ENCODE assay signal across 10 cellular contexts in the genomic region with DNA sequence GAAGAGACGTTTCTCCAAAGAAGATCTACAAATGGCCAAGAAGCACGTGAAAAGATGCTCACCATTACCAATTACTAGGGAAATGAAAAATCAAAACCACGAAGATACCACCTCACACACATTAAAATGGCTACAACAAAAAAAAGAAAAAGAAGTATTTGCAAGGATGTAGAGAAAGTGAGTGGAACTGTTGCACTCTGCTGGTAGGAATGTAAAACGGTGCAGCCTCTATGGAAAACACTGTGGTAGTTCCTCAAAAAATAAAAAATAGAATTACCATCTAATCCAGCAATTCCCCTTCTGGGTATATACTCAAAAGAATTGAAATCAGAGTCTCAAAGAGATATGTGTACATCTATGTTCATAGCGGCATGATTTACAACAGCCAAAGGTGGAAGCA.
A peak's percentile ranks its signal among the peaks of the same experiment; 100 is the strongest.
DNase-seq lines count a peak whose midpoint lies in the region; ATAC-seq and TF ChIP-seq lines count a peak whose summit lies in the region.
"Had no signal": no experiment of that assay in that cellular context is flagged by ENCODE, and none has a peak within 500 bp of the region (broad histone marks: within the 10 kb centered on the region; RNA-seq: fewer than 3 reads in every experiment).

No MANE protein-coding gene starts in this region.

- no peak for ATAC-seq in heart right ventricle
- ATAC-seq in left ventricle myocardium superior: no peak
- ATAC-seq in activated T-helper 17 cell treated with anti-CD3 and anti-CD28 coated beads, Interleukin-2, amount 50 U/mL, for 72 hours (replicated peaks): no peak
- no peak for ATAC-seq in upper lobe of right lung
- no peak for ATAC-seq in GM19324 (IDR thresholded peaks at IDR 0.05; ENCODE audit: low FRiP score, unreplicated experiment)

- 63 to 70% methylated on average over 5 of the region's 5 CpGs for WGBS in heart right ventricle, 2 donors

- H3K9me2 ChIP-seq in Karpas-422 (replicated peaks; ENCODE audit: insufficient read depth, low read length): no peaks in the 10 kb centered on the region

- no peak for DNase-seq in heart right ventricle
- DNase-seq in left ventricle myocardium superior: no peak
- DNase-seq in glomerular visceral epithelial cell (ENCODE audit: extremely low spot score): peak; percentile 6
- no peak for DNase-seq in upper lobe of right lung
- DNase-seq in Karpas-422: no peak
- DNase-seq in D341Med (ENCODE audit: low spot score): no peak
- DNase-seq: CD4-positive, alpha-beta T cell; posterior cingulate gyrus had no signal

- H3K4me3 Mint-ChIP-seq in activated T-helper 17 cell treated with anti-CD3 and anti-CD28 coated beads, Interleukin-2, amount 50 U/mL, for 72 hours: no peak overlapping the region
- H3K4me3 Mint-ChIP-seq: CD4-positive, alpha-beta T cell had no signal

- no peak overlapping the region for H3K27ac ChIP-seq in heart right ventricle
- H3K27ac ChIP-seq in upper lobe of right lung: no peak overlapping the region
- H3K27ac ChIP-seq in Karpas-422 (ENCODE audit: low read length): no peak overlapping the region

- H3K4me1 ChIP-seq in heart right ventricle: no peaks in the 10 kb centered on the region
- H3K4me1 ChIP-seq in upper lobe of right lung: no peaks in the 10 kb centered on the region
- no peaks in the 10 kb centered on the region for H3K4me1 ChIP-seq in Karpas-422 (ENCODE audit: low read length)

- H3K9me3 ChIP-seq in heart right ventricle (peaks cover 0 to 25% (median 10%) of the 10 kb centered on the region in 11 donors), upper lobe of right lung (no peaks in the 10 kb centered on the region), Karpas-422 (ENCODE audit: low read length) (no peaks in the 10 kb centered on the region)

- no peak overlapping the region for H2AFZ ChIP-seq in Karpas-422 (ENCODE audit: low read length)

- no peaks in the 10 kb centered on the region for H3K27me3 Mint-ChIP-seq in activated T-helper 17 cell treated with anti-CD3 and anti-CD28 coated beads, Interleukin-2, amount 50 U/mL, for 72 hours
- H3K27me3 Mint-ChIP-seq: CD4-positive, alpha-beta T cell had no signal

- H3K4me2 ChIP-seq in Karpas-422 (ENCODE audit: low read depth, low read length, poor library complexity, severe bottlenecking): no peak overlapping the region

- intact Hi-C loops in heart right ventricle (cut with DNase I): no loop called here
- intact Hi-C loops in left ventricle myocardium superior (cut with micrococcal nuclease): no loop called here
- intact Hi-C loops in upper lobe of right lung (cut with DNase I): no loop called here

- no peaks in the 10 kb centered on the region for H3K79me2 ChIP-seq in Karpas-422 (ENCODE audit: low read length)

- peaks cover 18% of the 10 kb centered on the region for H3K36me3 Mint-ChIP-seq in activated T-helper 17 cell treated with anti-CD3 and anti-CD28 coated beads, Interleukin-2, amount 50 U/mL, for 72 hours (ENCODE audit: low read depth)

- no peaks in the 10 kb centered on the region for H3K9me3 Mint-ChIP-seq in activated T-helper 17 cell treated with anti-CD3 and anti-CD28 coated beads, Interleukin-2, amount 50 U/mL, for 72 hours
- H3K9me3 Mint-ChIP-seq: CD4-positive, alpha-beta T cell had no signal

- H3K27me3 ChIP-seq in heart right ventricle (no peaks in the 10 kb centered on the region), upper lobe of right lung (no peaks in the 10 kb centered on the region), Karpas-422 (ENCODE audit: low read length) (no peaks in the 10 kb centered on the region)

- H3K27ac Mint-ChIP-seq in activated T-helper 17 cell treated with anti-CD3 and anti-CD28 coated beads, Interleukin-2, amount 50 U/mL, for 72 hours: peak overlapping the region; percentile 33
- H3K27ac Mint-ChIP-seq: CD4-positive, alpha-beta T cell had no signal

- H3K4me1 Mint-ChIP-seq in activated T-helper 17 cell treated with anti-CD3 and anti-CD28 coated beads, Interleukin-2, amount 50 U/mL, for 72 hours: peaks cover 20% of the 10 kb centered on the region

- no peaks in the 10 kb centered on the region for H4K20me1 ChIP-seq in Karpas-422 (ENCODE audit: insufficient read depth, low read depth, low read length)

- H3K9ac ChIP-seq in Karpas-422 (ENCODE audit: low read length): no peak overlapping the region

- H3K36me3 ChIP-seq in heart right ventricle (no peaks in the 10 kb centered on the region), upper lobe of right lung (no peaks in the 10 kb centered on the region), Karpas-422 (ENCODE audit: insufficient read depth, low read length) (no peaks in the 10 kb centered on the region)

- H3K4me3 ChIP-seq in heart right ventricle: no peak overlapping the region
- no peak overlapping the region for H3K4me3 ChIP-seq in upper lobe of right lung
- no peak overlapping the region for H3K4me3 ChIP-seq in Karpas-422 (ENCODE audit: low read length)

- peak in 7 of 9 donors; percentile 33 to 57 (median 40) for TF ChIP-seq CTCF in heart right ventricle (IDR thresholded peaks at IDR 0.05)
- peak; percentile 42 for TF ChIP-seq CTCF in upper lobe of right lung (IDR thresholded peaks at IDR 0.05)
